1 cellular context compared by ENCODE assay signal in genomic region chr20:31879143-31879987, GRCh38.
A peak's percentile ranks its signal among the peaks of the same experiment; 100 is the strongest.
TF ChIP-seq lines count a peak whose summit lies in the region.

No MANE protein-coding gene starts in this region.

TF ChIP-seq in HepG2, 621 proteins besides CTCF, POLR2A, EP300 and RAD21 (continued from another document and continues in another):
- TF ChIP-seq RERE (CRISPR knock-in tag; IDR thresholded peaks at IDR 0.05; ENCODE audit: low read depth), result no peak
- peak; percentile 99 for TF ChIP-seq HMGXB3 (CRISPR knock-in tag; IDR thresholded peaks at IDR 0.05; ENCODE audit: borderline replicate concordance)
- no peak for TF ChIP-seq ZFP36L2 (CRISPR knock-in tag; IDR thresholded peaks at IDR 0.05)
- TF ChIP-seq ZNF776 (CRISPR knock-in tag; IDR thresholded peaks at IDR 0.05), result peak; percentile 55; the same call in 1 of the 2 replicates
- TF ChIP-seq, protein P1, sequence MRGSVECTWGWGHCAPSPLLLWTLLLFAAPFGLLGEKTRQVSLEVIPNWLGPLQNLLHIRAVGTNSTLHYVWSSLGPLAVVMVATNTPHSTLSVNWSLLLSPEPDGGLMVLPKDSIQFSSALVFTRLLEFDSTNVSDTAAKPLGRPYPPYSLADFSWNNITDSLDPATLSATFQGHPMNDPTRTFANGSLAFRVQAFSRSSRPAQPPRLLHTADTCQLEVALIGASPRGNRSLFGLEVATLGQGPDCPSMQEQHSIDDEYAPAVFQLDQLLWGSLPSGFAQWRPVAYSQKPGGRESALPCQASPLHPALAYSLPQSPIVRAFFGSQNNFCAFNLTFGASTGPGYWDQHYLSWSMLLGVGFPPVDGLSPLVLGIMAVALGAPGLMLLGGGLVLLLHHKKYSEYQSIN (CRISPR knock-in tag; IDR thresholded peaks at IDR 0.05; ENCODE audit: borderline replicate concordance), result no peak
- TF ChIP-seq E2F5 (CRISPR knock-in tag; conservative IDR thresholded peaks at IDR 0.05), result no peak
- TF ChIP-seq PCBP1 (IDR thresholded peaks at IDR 0.05; ENCODE audit: borderline replicate concordance, low read depth, low read length), result no peak
- TF ChIP-seq KIAA2018 (CRISPR knock-in tag; IDR thresholded peaks at IDR 0.05; ENCODE audit: borderline replicate concordance), result no peak
- no peak for TF ChIP-seq HNF1A (IDR thresholded peaks at IDR 0.05; ENCODE audit: low read depth)
- TF ChIP-seq HNF1A (CRISPR knock-in tag; IDR thresholded peaks at IDR 0.05; ENCODE audit: borderline replicate concordance), result 0 out of 2 replicates have a peak, but pooled peaks have one; percentile 53
- peak; percentile 7; the same call in 1 of the 2 replicates for TF ChIP-seq JUN (CRISPR knock-in tag; IDR thresholded peaks at IDR 0.05)
- peak; percentile 95 for TF ChIP-seq SMAD3 (CRISPR knock-in tag; IDR thresholded peaks at IDR 0.05)
